Comparison of ENCODE assay signal across 21 cellular contexts in the genomic region with DNA sequence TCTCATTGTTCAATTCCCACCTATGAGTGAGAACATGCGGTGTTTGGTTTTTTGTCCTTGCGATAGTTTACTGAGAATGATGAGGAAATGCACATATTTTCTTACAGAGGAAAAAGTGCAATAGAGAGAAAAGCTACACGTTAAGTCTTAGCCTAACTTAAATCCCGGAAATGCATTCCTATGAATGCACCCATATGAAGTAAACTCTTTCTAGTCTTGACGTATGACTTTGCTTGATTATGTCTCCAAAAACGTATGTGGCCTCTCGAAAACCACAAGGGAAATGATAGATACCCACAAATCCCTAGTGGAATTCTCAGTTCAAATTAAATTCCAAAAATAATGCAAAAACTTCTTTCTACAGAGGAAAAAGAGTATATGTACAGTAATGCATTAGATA.
"Had no signal": no experiment of that assay in that cellular context is flagged by ENCODE, and none has a peak within 500 bp of the region (broad histone marks: within the 10 kb centered on the region; RNA-seq: fewer than 3 reads in every experiment).

No MANE protein-coding gene starts in this region.

- H3K27me3 Mint-ChIP-seq: effector memory CD8-positive, alpha-beta T cell had no signal

- H3K4me3 ChIP-seq: adrenal gland, ascending aorta, coronary artery, lower lobe of right lung, neural progenitor cell, right atrium auricular region, spleen, thoracic aorta had no signal

- H3K36me3 Mint-ChIP-seq: activated naive CD4-positive, alpha-beta T cell treated with anti-CD3 and anti-CD28 coated beads, Interleukin-2, amount 50 U/mL, for 72 hours; natural killer cell; neural progenitor cell had no signal

- H3K4me1 ChIP-seq: adrenal gland, lower lobe of right lung, neural progenitor cell, right atrium auricular region, spleen had no signal

- H3K27ac ChIP-seq: adrenal gland, ascending aorta, brain microvascular endothelial cell, coronary artery, lower lobe of right lung, neural progenitor cell, right atrium auricular region, spleen, thoracic aorta had no signal

- H3K9me3 Mint-ChIP-seq: activated B cell treated with CpG ODN at 0.5 μM for 24 hours; activated naive CD4-positive, alpha-beta T cell treated with anti-CD3 and anti-CD28 coated beads, Interleukin-2, amount 50 U/mL, for 72 hours; activated T-cell treated with anti-CD3 and anti-CD28 coated beads, Interleukin-2, amount 50 U/mL, for 72 hours; effector memory CD8-positive, alpha-beta T cell; natural killer cell; neural progenitor cell; T-helper 2 cell treated with Interferon-gamma antibody and Interleukin-4, amounts not matched to agents 5 μg/mL and 100 μg/mL, for 36 hours had no signal

- H3K27me3 ChIP-seq: adrenal gland, ascending aorta, brain microvascular endothelial cell, neural progenitor cell, right atrium auricular region, spleen had no signal

- H3K4me2 ChIP-seq: neural progenitor cell had no signal

- DNase-seq: activated B cell treated with CpG ODN at 0.5 μM for 24 hours; activated naive CD4-positive, alpha-beta T cell; activated T-cell treated with anti-CD3 and anti-CD28 coated beads for 4 hours; adrenal gland; effector memory CD8-positive, alpha-beta T cell; kidney; lower lobe of right lung; natural killer cell; occipital lobe; spleen; stimulated activated naive CD8-positive, alpha-beta T cell treated with anti-CD3 and anti-CD28 coated beads, Interleukin-15, Interleukin-2, amounts not matched to agents 100 U/mL and 50 U/mL, for 24 hours had no signal

- H3K27ac Mint-ChIP-seq: activated B cell treated with CpG ODN at 0.5 μM for 24 hours; activated naive CD4-positive, alpha-beta T cell treated with anti-CD3 and anti-CD28 coated beads, Interleukin-2, amount 50 U/mL, for 72 hours; activated T-cell treated with anti-CD3 and anti-CD28 coated beads, Interleukin-2, amount 50 U/mL, for 72 hours; effector memory CD8-positive, alpha-beta T cell; natural killer cell; neural progenitor cell; T-helper 2 cell treated with Interferon-gamma antibody and Interleukin-4, amounts not matched to agents 5 μg/mL and 100 μg/mL, for 36 hours had no signal

- H2AFZ ChIP-seq: neural progenitor cell had no signal

- H3K9me3 ChIP-seq: adrenal gland, ascending aorta, lower lobe of right lung, right atrium auricular region, spleen, thoracic aorta had no signal

- H3K4me1 Mint-ChIP-seq: activated B cell treated with CpG ODN at 0.5 μM for 24 hours, natural killer cell had no signal

- ATAC-seq: activated naive CD4-positive, alpha-beta T cell treated with anti-CD3 and anti-CD28 coated beads, Interleukin-2, amount 50 U/mL, for 72 hours; activated T-cell treated with anti-CD3 and anti-CD28 coated beads, Interleukin-2, amount 50 U/mL, for 72 hours; effector memory CD8-positive, alpha-beta T cell; natural killer cell; stimulated activated naive CD8-positive, alpha-beta T cell treated with anti-CD3 and anti-CD28 coated beads, Interleukin-15, Interleukin-2, amounts not matched to agents 100 U/mL and 50 U/mL, for 24 hours had no signal

- FAIRE-seq: kidney, urothelium cell line had no signal

- H3K36me3 ChIP-seq: adrenal gland, ascending aorta, brain microvascular endothelial cell, lower lobe of right lung, neural progenitor cell, right atrium auricular region, spleen, thoracic aorta had no signal

- H3K4me3 Mint-ChIP-seq: activated B cell treated with CpG ODN at 0.5 μM for 24 hours; activated T-cell treated with anti-CD3 and anti-CD28 coated beads, Interleukin-2, amount 50 U/mL, for 72 hours; effector memory CD8-positive, alpha-beta T cell; natural killer cell; neural progenitor cell; T-helper 2 cell treated with Interferon-gamma antibody and Interleukin-4, amounts not matched to agents 5 μg/mL and 100 μg/mL, for 36 hours had no signal

- H3K9ac ChIP-seq: neural progenitor cell had no signal
